In the genomic region with DNA sequence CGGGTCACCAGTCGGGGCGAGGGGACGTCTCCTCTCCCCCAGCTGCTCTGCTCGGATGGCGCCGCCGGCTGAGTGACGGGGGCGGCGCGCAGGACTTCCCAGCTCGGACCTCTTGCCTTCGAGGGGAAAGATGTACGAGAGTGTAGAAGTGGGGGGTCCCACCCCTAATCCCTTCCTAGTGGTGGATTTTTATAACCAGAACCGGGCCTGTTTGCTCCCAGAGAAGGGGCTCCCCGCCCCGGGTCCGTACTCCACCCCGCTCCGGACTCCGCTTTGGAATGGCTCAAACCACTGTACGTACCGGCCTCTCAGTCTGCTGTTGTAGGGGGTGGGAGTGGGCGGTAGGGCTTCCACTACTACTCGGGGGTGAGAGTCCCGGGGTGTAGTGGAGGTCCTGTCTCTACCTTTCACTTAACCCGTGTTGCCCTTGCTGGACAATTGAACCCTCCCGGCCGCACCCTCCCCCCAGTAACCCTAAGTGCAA, we compare ENCODE assay signal across 1 cellular context.
TF ChIP-seq lines count a peak whose summit lies in the region.

No MANE protein-coding gene starts in this region.

TF ChIP-seq in H1, 55 proteins besides CTCF, POLR2A, EP300 and RAD21:
- no peak for TF ChIP-seq JUND (IDR thresholded peaks at IDR 0.05; ENCODE audit: low read length)
- no peak for TF ChIP-seq SP4 (IDR thresholded peaks at IDR 0.05; ENCODE audit: low read length)
- peak; percentile 26; the same call in 1 of the 2 replicates for TF ChIP-seq SUZ12 (IDR thresholded peaks at IDR 0.05; ENCODE audit: low read length)
- no peak for TF ChIP-seq SRF (IDR thresholded peaks at IDR 0.05; ENCODE audit: low read depth, low read length)
- TF ChIP-seq EZH2 (IDR thresholded peaks at IDR 0.05; ENCODE audit: low read depth, low read length, severe bottlenecking), result peak; percentile 63
- no peak for TF ChIP-seq MAFK (IDR thresholded peaks at IDR 0.05; ENCODE audit: low read depth, low read length)
